Comparison of ENCODE assay signal across 24 cellular contexts in the genomic region with DNA sequence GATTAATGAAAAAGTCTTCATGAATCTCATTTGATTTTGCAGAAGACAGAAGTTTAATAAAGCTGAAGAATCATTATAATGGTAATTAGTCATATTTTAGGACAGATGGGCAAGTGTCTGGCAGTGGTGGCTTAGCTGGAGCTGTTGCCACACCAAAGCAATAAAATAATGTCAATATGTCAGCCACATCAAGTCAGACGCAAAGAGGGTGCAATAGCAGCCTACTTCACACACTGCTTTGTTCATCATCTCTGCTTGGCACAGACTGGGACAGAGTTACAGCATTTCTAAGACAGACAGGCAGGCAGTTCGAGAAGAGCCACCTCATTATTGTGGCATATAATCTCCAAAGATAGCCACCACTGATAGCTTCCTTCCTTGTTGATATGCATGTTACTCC. TPM values are rescaled to one million over a fixed set of nuclear protein-coding genes. Genes with fewer than 3 reads are reported as not detected.
DNase-seq lines count a peak whose midpoint lies in the region; TF ChIP-seq lines count a peak whose summit lies in the region.
"Had no signal": no experiment of that assay in that cellular context is flagged by ENCODE, and none has a peak within 500 bp of the region (broad histone marks: within the 10 kb centered on the region; RNA-seq: fewer than 3 reads in every experiment).

No MANE protein-coding gene starts in this region.

- no peaks in the 10 kb centered on the region for H4K20me1 ChIP-seq in BLaER1 treated with 17β-estradiol and CSF1 and Interleukin-3, amounts not matched to agents 10 nM and 100 nM

- H3K4me2 ChIP-seq in BLaER1 treated with 17β-estradiol and CSF1 and Interleukin-3, amounts not matched to agents 10 nM and 100 nM = peak overlapping the region in 9 of 11 experiments; percentile 10 to 46 (median 25); a peak in 12 of 22 replicates
- H3K4me2 ChIP-seq: PC-9 had no signal

- DNase-seq in MV-4-11 (lab: John Stamatoyannopoulos, UW) (peak; percentile 34), nephron progenitor cell (no peak), AML-193 (lab: John Stamatoyannopoulos, UW) (no peak), endothelial cell (ENCODE audit: low spot score) (no peak)
- no peak for DNase-seq in stimulated activated CD4-positive, alpha-beta T cell treated with anti-CD3 and anti-CD28 coated beads, Interleukin-2, amount 100 ng/mL, for 24 hours
- DNase-seq: activated CD4-positive, alpha-beta T cell treated with anti-CD3 and anti-CD28 coated beads, Interleukin-2, amount 10 ng/mL, durations not matched to agents 7 days and 5 days; activated naive CD4-positive, alpha-beta T cell; activated T-cell treated with anti-CD3 and anti-CD28 coated beads, Interleukin-2, amount 50 U/mL, for 24 hours; body of pancreas; Calu3; NCI-H1105 treated with DMSO at 0.1 percent for 48 hours; NCI-H2029 treated with DMSO at 0.1 percent for 48 hours; NCI-H82; PC-9; right cardiac atrium; SIG-M5; stimulated activated CD4-positive, alpha-beta T cell treated with anti-CD3 and anti-CD28 coated beads, Interleukin-4, amount 100 ng/mL, for 24 hours had no signal

- peaks cover 5 to 37% (median 26%) of the 10 kb centered on the region in 10 experiments; a peak in 18 of 20 replicates for H3K4me1 ChIP-seq in BLaER1 treated with 17β-estradiol and CSF1 and Interleukin-3, amounts not matched to agents 10 nM and 100 nM
- H3K4me1 ChIP-seq: body of pancreas, parathyroid adenoma had no signal

- H3K27ac ChIP-seq in BLaER1 treated with 17β-estradiol and CSF1 and Interleukin-3, amounts not matched to agents 10 nM and 100 nM = no peak overlapping the region
- H3K27ac ChIP-seq: body of pancreas, parathyroid adenoma, PC-9 had no signal

- H3K27me3 ChIP-seq in BLaER1 treated with 17β-estradiol and CSF1 and Interleukin-3, amounts not matched to agents 10 nM and 100 nM = no peaks in the 10 kb centered on the region
- H3K27me3 ChIP-seq: body of pancreas had no signal

- no peak overlapping the region for H3K4me3 ChIP-seq in BLaER1 treated with 17β-estradiol and CSF1 and Interleukin-3, amounts not matched to agents 10 nM and 100 nM
- H3K4me3 ChIP-seq: body of pancreas, PC-9 had no signal

- H3K36me3 ChIP-seq in BLaER1 treated with 17β-estradiol and CSF1 and Interleukin-3, amounts not matched to agents 10 nM and 100 nM = no peaks in the 10 kb centered on the region

- H3K9me3 Mint-ChIP-seq in brain (peaks cover 0 to 3% (median 0%) of the 10 kb centered on the region in 5 experiments), nephron progenitor cell (peaks cover 7% of the 10 kb centered on the region), endothelial cell (ENCODE audit: unreplicated experiment) (no peaks in the 10 kb centered on the region)
- H3K9me3 Mint-ChIP-seq: activated CD4-positive, alpha-beta T cell treated with anti-CD3 and anti-CD28 coated beads, Interleukin-2, amount 10 ng/mL, durations not matched to agents 7 days and 5 days; activated T-cell treated with anti-CD3 and anti-CD28 coated beads, Interleukin-2, amount 50 U/mL, for 24 hours; CD14-positive monocyte; stimulated activated effector memory CD8-positive, alpha-beta T cell treated with anti-CD3 and anti-CD28 coated beads, Interleukin-12 subunit alpha, Interleukin-12 subunit beta, amount 100 ng/mL, for 72 hours; type B pancreatic cell had no signal

- peak overlapping the region in 4 of 5 experiments; percentile 1 to 50 (median 18) for H3K27ac Mint-ChIP-seq in brain
- peak overlapping the region; percentile 53 for H3K27ac Mint-ChIP-seq in nephron progenitor cell
- no peak overlapping the region for H3K27ac Mint-ChIP-seq in endothelial cell (ENCODE audit: unreplicated experiment)
- H3K27ac Mint-ChIP-seq: activated CD4-positive, alpha-beta T cell treated with anti-CD3 and anti-CD28 coated beads, Interleukin-2, amount 10 ng/mL, durations not matched to agents 7 days and 5 days; activated T-cell treated with anti-CD3 and anti-CD28 coated beads, Interleukin-2, amount 50 U/mL, for 24 hours; CD14-positive monocyte; stimulated activated effector memory CD8-positive, alpha-beta T cell treated with anti-CD3 and anti-CD28 coated beads, Interleukin-12 subunit alpha, Interleukin-12 subunit beta, amount 100 ng/mL, for 72 hours; type B pancreatic cell; WTC11 had no signal

- TF ChIP-seq CTCF in brain (conservative IDR thresholded peaks at IDR 0.05) (no peak), nephron progenitor cell (IDR thresholded peaks at IDR 0.05) (no peak), endothelial cell (IDR thresholded peaks at IDR 0.05; ENCODE audit: unreplicated experiment) (no peak)

- H3K4me1 Mint-ChIP-seq in brain = peaks cover 25% of the 10 kb centered on the region
- peaks cover 39% of the 10 kb centered on the region for H3K4me1 Mint-ChIP-seq in nephron progenitor cell
- H3K4me1 Mint-ChIP-seq in endothelial cell (ENCODE audit: unreplicated experiment) = no peaks in the 10 kb centered on the region

- peak overlapping the region in 2 of 5 experiments; percentile 11 to 41 for H3K4me3 Mint-ChIP-seq in brain
- no peak overlapping the region for H3K4me3 Mint-ChIP-seq in nephron progenitor cell
- no peak overlapping the region for H3K4me3 Mint-ChIP-seq in endothelial cell (ENCODE audit: unreplicated experiment)
- H3K4me3 Mint-ChIP-seq: activated CD4-positive, alpha-beta T cell treated with anti-CD3 and anti-CD28 coated beads, Interleukin-2, amount 10 ng/mL, durations not matched to agents 7 days and 5 days; activated T-cell treated with anti-CD3 and anti-CD28 coated beads, Interleukin-2, amount 50 U/mL, for 24 hours; CD14-positive monocyte; stimulated activated effector memory CD8-positive, alpha-beta T cell treated with anti-CD3 and anti-CD28 coated beads, Interleukin-12 subunit alpha, Interleukin-12 subunit beta, amount 100 ng/mL, for 72 hours; type B pancreatic cell; WTC11 had no signal

- H3K9me3 ChIP-seq in BLaER1 treated with 17β-estradiol and CSF1 and Interleukin-3, amounts not matched to agents 10 nM and 100 nM (replicated peaks in 1 of 11) = no peaks in the 10 kb centered on the region; a peak in 1 of 22 replicates
- H3K9me3 ChIP-seq: body of pancreas had no signal

- H3K9ac ChIP-seq in BLaER1 treated with 17β-estradiol and CSF1 and Interleukin-3, amounts not matched to agents 10 nM and 100 nM = no peak overlapping the region
- H3K9ac ChIP-seq: parathyroid adenoma had no signal

- H3K27me3 Mint-ChIP-seq in brain = peaks cover 15% of the 10 kb centered on the region
- H3K27me3 Mint-ChIP-seq in nephron progenitor cell (ENCODE audit: low read depth, poor library complexity) = peaks cover 4% of the 10 kb centered on the region
- H3K27me3 Mint-ChIP-seq in endothelial cell (ENCODE audit: unreplicated experiment) = no peaks in the 10 kb centered on the region
- H3K27me3 Mint-ChIP-seq: type B pancreatic cell had no signal

- H3K36me3 Mint-ChIP-seq in brain = no peaks in the 10 kb centered on the region
- H3K36me3 Mint-ChIP-seq in nephron progenitor cell (ENCODE audit: low read depth) = peaks cover 7% of the 10 kb centered on the region
- no peaks in the 10 kb centered on the region for H3K36me3 Mint-ChIP-seq in endothelial cell (ENCODE audit: low read depth, unreplicated experiment)
- H3K36me3 Mint-ChIP-seq: CD14-positive monocyte; stimulated activated effector memory CD8-positive, alpha-beta T cell treated with anti-CD3 and anti-CD28 coated beads, Interleukin-12 subunit alpha, Interleukin-12 subunit beta, amount 100 ng/mL, for 72 hours; type B pancreatic cell; WTC11 had no signal

RNA-seq across cellular contexts. Expression of a gene that starts 16.9 kb away (rescaled TPM):
- polyA plus RNA-seq in brain (ENCODE audit: insufficient read depth, low read depth, low replicate concordance) = 7.8 TPM
- 53.2 TPM for total RNA-seq in endothelial cell (ENCODE audit: unreplicated experiment)

RNA-seq across cellular contexts. Expression of a gene that starts 47.7 kb away (rescaled TPM):
- 2.2 TPM for polyA plus RNA-seq in brain (ENCODE audit: insufficient read depth, low read depth, low replicate concordance)
- 0.38 TPM for total RNA-seq in endothelial cell (ENCODE audit: unreplicated experiment)
